Comparison of ENCODE assay signal across 10 cellular contexts in genomic region chr13:110347535-110348308, GRCh38. TPM values are rescaled to one million over a fixed set of nuclear protein-coding genes. Genes with fewer than 3 reads are reported as not detected.
DNase-seq lines count a peak whose midpoint lies in the region; ATAC-seq and TF ChIP-seq lines count a peak whose summit lies in the region.
"Had no signal": no experiment of that assay in that cellular context is flagged by ENCODE, and none has a peak within 500 bp of the region (broad histone marks: within the 10 kb centered on the region; RNA-seq: fewer than 3 reads in every experiment).

No MANE protein-coding gene starts in this region.

- peak; percentile 53 to 84 (median 72) for ATAC-seq in heart right ventricle
- ATAC-seq in HG03460 (IDR thresholded peaks at IDR 0.05; ENCODE audit: unreplicated experiment) = no peak
- ATAC-seq in GM21717 (IDR thresholded peaks at IDR 0.05; ENCODE audit: unreplicated experiment) = no peak
- ATAC-seq: activated CD8-positive, alpha-beta T cell treated with anti-CD3 and anti-CD28 coated beads for 36 hours had no signal

- H3K4me1 ChIP-seq in heart right ventricle = peaks cover 25 to 85% (median 61%) of the 10 kb centered on the region in 9 donors

- TF ChIP-seq CTCF in heart right ventricle (IDR thresholded peaks at IDR 0.05) (no peak), retinal pigment epithelial cell (conservative IDR thresholded peaks at IDR 0.05; ENCODE audit: low read depth, low read length) (no peak)

- no peaks in the 10 kb centered on the region for H3K27me3 ChIP-seq in heart right ventricle

- DNase-seq in EL = peak; percentile 97
- DNase-seq in amniotic epithelial cell (ENCODE audit: low read depth) = peak; percentile 94
- DNase-seq in heart right ventricle = peak; percentile 46 to 48
- peak; percentile 66 for DNase-seq in retinal pigment epithelial cell (ENCODE audit: low read depth)
- DNase-seq in DMS153 treated with DMSO at 0.1 percent for 48 hours (lab: John Stamatoyannopoulos, UW; ENCODE audit: unreplicated experiment) = no peak
- no peak for DNase-seq in iPS-NIHi11 (ENCODE audit: low spot score)
- DNase-seq: activated CD8-positive, alpha-beta T cell treated with anti-CD3 and anti-CD28 coated beads for 36 hours; naive B cell had no signal

- intact Hi-C loops in heart right ventricle (cut with DNase I) = loop anchor here in 3 of 10 donors (5.0 to 10.0 kb wide), 3 partner anchors 35 to 67 kb away; no protein-coding TSS in a partner anchor

- H3K9me3 ChIP-seq in heart right ventricle = no peaks in the 10 kb centered on the region

- H3K36me3 ChIP-seq in heart right ventricle = peaks cover 0 to 28% (median 0%) of the 10 kb centered on the region in 9 donors

- WGBS in heart right ventricle, 2 donors = 31 to 35% methylated on average over 18 of the region's 18 CpGs

- no peak overlapping the region for H3K4me3 ChIP-seq in heart right ventricle
- no peak overlapping the region for H3K4me3 ChIP-seq in retinal pigment epithelial cell (ENCODE audit: low read length)

- peak overlapping the region; percentile 14 to 82 (median 70) for H3K27ac ChIP-seq in heart right ventricle

RNA-seq across cellular contexts. Expression of gene COL4A2, which starts 40.6 kb away (rescaled TPM):
- 100 to 1,000 TPM in 7 of 10 donors, 10 to 100 TPM in 3; 81.7 to 301 (median 128) TPM for total RNA-seq in heart right ventricle
- polyA plus RNA-seq in heart right ventricle = 100 to 1,000 TPM; 111 to 265 TPM
- total RNA-seq: activated CD8-positive, alpha-beta T cell treated with anti-CD3 and anti-CD28 coated beads for 36 hours had no signal

RNA-seq across cellular contexts. Expression of gene COL4A1, which starts 40.8 kb away (rescaled TPM):
- 100 to 1,000 TPM in 7 of 10 donors, 10 to 100 TPM in 3; 96.3 to 342 (median 147) TPM for total RNA-seq in heart right ventricle
- 100 to 1,000 TPM in 1 of 2 donors, 10 to 100 TPM in 1; 83.3 to 234 TPM for polyA plus RNA-seq in heart right ventricle
- total RNA-seq: activated CD8-positive, alpha-beta T cell treated with anti-CD3 and anti-CD28 coated beads for 36 hours had no signal

Comparison
In these comparisons a context has a peak if more than half of its experiments do, and no peak if none do; other contexts are left out.
1. DNase-seq: peak in EL (single experiment), amniotic epithelial cell (single experiment), heart right ventricle (2 of 2) and retinal pigment epithelial cell (single experiment); none in DMS153 treated with DMSO at 0.1 percent for 48 hours (single experiment) and iPS-NIHi11 (single experiment).
2. ATAC-seq: peak in heart right ventricle (8 of 8); none in HG03460 (single experiment) and GM21717 (single experiment).